ENCODE assay signal across 8 cellular contexts in genomic region chr9:35726876-35727438, GRCh38. TPM values are rescaled to one million over a fixed set of nuclear protein-coding genes. Genes with fewer than 3 reads are reported as not detected.
DNase-seq lines count a peak whose midpoint lies in the region; ATAC-seq and TF ChIP-seq lines count a peak whose summit lies in the region.

No MANE protein-coding gene starts in this region.

- H3K27me3 ChIP-seq in HCT116 (ENCODE audit: insufficient read depth, low read length) = no peaks in the 10 kb centered on the region

- H4K20me1 ChIP-seq in HCT116 (ENCODE audit: insufficient read depth) = no peaks in the 10 kb centered on the region

- peaks cover 60% of the 10 kb centered on the region for H3K36me3 Mint-ChIP-seq in activated CD4-positive, alpha-beta memory T cell treated with anti-CD3 and anti-CD28 coated beads, Interleukin-2, amount 10 ng/mL, durations not matched to agents 7 days and 5 days (ENCODE audit: low read depth)

- TF ChIP-seq RAD21 in HCT116 (IDR thresholded peaks at IDR 0.05; ENCODE audit: low read depth) = no peak

- no peaks in the 10 kb centered on the region for H3K27me3 Mint-ChIP-seq in activated CD4-positive, alpha-beta memory T cell treated with anti-CD3 and anti-CD28 coated beads, Interleukin-2, amount 10 ng/mL, durations not matched to agents 7 days and 5 days

- no peak overlapping the region for H3K27ac Mint-ChIP-seq in activated CD4-positive, alpha-beta memory T cell treated with anti-CD3 and anti-CD28 coated beads, Interleukin-2, amount 10 ng/mL, durations not matched to agents 7 days and 5 days

- H3K4me3 Mint-ChIP-seq in activated CD4-positive, alpha-beta memory T cell treated with anti-CD3 and anti-CD28 coated beads, Interleukin-2, amount 10 ng/mL, durations not matched to agents 7 days and 5 days = peak overlapping the region; percentile 52

- no peaks in the 10 kb centered on the region for H3K9me3 ChIP-seq in HCT116 (ENCODE audit: control insufficient read depth in 1 of 2, insufficient read depth in 1 of 2, low read depth in 1 of 2, low read length in 2 of 2)

- H2AFZ ChIP-seq in HCT116 (ENCODE audit: low read depth, low read length, poor library complexity, severe bottlenecking) = no peak overlapping the region

- H3K9ac ChIP-seq in HCT116 (ENCODE audit: low read length) = no peak overlapping the region

- peaks cover 24 to 31% of the 10 kb centered on the region in 2 experiments; a peak in 3 of 4 replicates for H3K36me3 ChIP-seq in HCT116 (ENCODE audit: control insufficient read depth in 1 of 2, insufficient read depth in 2 of 2, low read length in 2 of 2)

- H3K79me2 ChIP-seq in HCT116 (ENCODE audit: insufficient read depth, low read length) = peaks cover 58% of the 10 kb centered on the region

- RAD21 ChIA-PET in HCT116 (lab: Charles Lee; ENCODE audit: low non-redundant PET in 1 of 2, low total read pairs in 2 of 2, uncharacterized antibody in 2 of 2, unreplicated experiment in 2 of 2) = no interaction called here

- POLR2A ChIA-PET in HCT116 (lab: Charles Lee) = no interaction called here
- POLR2A ChIA-PET in activated CD4-positive, alpha-beta memory T cell treated with anti-CD3 and anti-CD28 coated beads, Interleukin-2, amount 10 ng/mL, durations not matched to agents 7 days and 5 days (lab: Charles Lee) = interaction anchor here (1.0 to 7.6 kb wide), 6 partner anchors 9 to 78 kb away, joined by 3 to 147 read pairs (median 48); partner anchors contain the start of genes ARHGEF39, CCDC107, GBA2 and RGP1

- no peaks in the 10 kb centered on the region for H3K9me3 Mint-ChIP-seq in activated CD4-positive, alpha-beta memory T cell treated with anti-CD3 and anti-CD28 coated beads, Interleukin-2, amount 10 ng/mL, durations not matched to agents 7 days and 5 days

- intact Hi-C loops in HCT116 (cut with micrococcal nuclease) = loop anchor here (5.0 kb wide), 1 partner anchor 35 kb away; no protein-coding TSS in a partner anchor

- DNase-seq in D341Med (ENCODE audit: low spot score) (peak; percentile 51), HCT116 (ENCODE audit: low read depth, low spot score) (no peak), foreskin fibroblast (peak; percentile 50 to 77), retinal pigment epithelial cell (ENCODE audit: low read depth) (peak; percentile 37)
- peak; percentile 56 for DNase-seq in activated CD4-positive, alpha-beta memory T cell treated with anti-CD3 and anti-CD28 coated beads, Interleukin-2, amount 10 ng/mL, durations not matched to agents 7 days and 5 days

- TF ChIP-seq POLR2A in HCT116 (IDR thresholded peaks at IDR 0.05; ENCODE audit: borderline replicate concordance, extremely low read depth, insufficient read depth, insufficient read length) = no peak

- 0 out of 2 replicates have a peak, but pooled peaks have one; percentile 13 for ATAC-seq in HCT116
- no peak for ATAC-seq in HG02588 (IDR thresholded peaks at IDR 0.05; ENCODE audit: unreplicated experiment)
- ATAC-seq in HG02981 (IDR thresholded peaks at IDR 0.05; ENCODE audit: unreplicated experiment) = no peak
- no peak for ATAC-seq in HG02852 (IDR thresholded peaks at IDR 0.05; ENCODE audit: unreplicated experiment)

- H3K27ac ChIP-seq in HCT116 (ENCODE audit: low read depth, low read length) = no peak overlapping the region

- CTCF ChIA-PET in HCT116 (lab: Charles Lee) = interaction anchor here (1.5 to 2.0 kb wide), 2 partner anchors 30 to 70 kb away, joined by 3 to 5 read pairs; no protein-coding TSS in a partner anchor
- CTCF ChIA-PET in activated CD4-positive, alpha-beta memory T cell treated with anti-CD3 and anti-CD28 coated beads, Interleukin-2, amount 10 ng/mL, durations not matched to agents 7 days and 5 days (lab: Charles Lee) = interaction anchor here (0.9 to 8.0 kb wide), 13 partner anchors 9 to 1080 kb away, joined by 3 to 95 read pairs (median 6); partner anchors contain the start of genes ARHGEF39, CCDC107, GALT and GBA2

- TF ChIP-seq CTCF in HCT116 (IDR thresholded peaks at IDR 0.05 in 2 of 3, conservative IDR thresholded peaks at IDR 0.05 in 1 of 3; ENCODE audit: borderline replicate concordance in 1 of 3, insufficient read depth in 1 of 3, low read depth in 2 of 3, low read length in 2 of 3) (no peak), foreskin fibroblast (IDR thresholded peaks at IDR 0.05; ENCODE audit: low read depth, low read length) (no peak), retinal pigment epithelial cell (conservative IDR thresholded peaks at IDR 0.05; ENCODE audit: low read depth, low read length) (peak; percentile 53)

- no TSS peak for BruUV-seq in HCT116 (replicated peaks; lab: Mats Ljungman, UMichigan)

- no peaks in the 10 kb centered on the region for H3K4me1 Mint-ChIP-seq in activated CD4-positive, alpha-beta memory T cell treated with anti-CD3 and anti-CD28 coated beads, Interleukin-2, amount 10 ng/mL, durations not matched to agents 7 days and 5 days

- no peak overlapping the region for H3K4me2 ChIP-seq in HCT116 (ENCODE audit: low read length)

- peaks cover 12 to 22% of the 10 kb centered on the region in 2 experiments; a peak in 3 of 4 replicates for H3K4me1 ChIP-seq in HCT116 (ENCODE audit: control insufficient read depth in 1 of 2, insufficient read depth in 2 of 2, low read length in 2 of 2)

- H3K9me2 ChIP-seq in HCT116 (ENCODE audit: insufficient read depth) = no peaks in the 10 kb centered on the region

- H3K4me3 ChIP-seq in HCT116 (replicated peaks in 1 of 2; ENCODE audit: low read depth in 1 of 2, low read length in 2 of 2) (no peak overlapping the region), foreskin fibroblast (ENCODE audit: low read depth in 1 of 2, low read length in 2 of 2) (peak overlapping the region; percentile 82 to 97), retinal pigment epithelial cell (ENCODE audit: low read length) (no peak overlapping the region)

TF ChIP-seq in HCT116, 20 proteins besides CTCF, POLR2A, EP300 and RAD21 (continues in another document):
- TF ChIP-seq CBX3 (IDR thresholded peaks at IDR 0.05; ENCODE audit: low read depth) (no peak), ZNF274 (IDR thresholded peaks at IDR 0.05; ENCODE audit: low read depth, low read length) (no peak), YY1 (IDR thresholded peaks at IDR 0.05; ENCODE audit: extremely low read depth, insufficient replicate concordance, low read depth, low read length) (no peak), ZFX (IDR thresholded peaks at IDR 0.05) (no peak), EZH2 (IDR thresholded peaks at IDR 0.05) (no peak), FOSL1 (IDR thresholded peaks at IDR 0.05; ENCODE audit: low read depth) (no peak), ATF3 (IDR thresholded peaks at IDR 0.05) (no peak), ELF1 (IDR thresholded peaks at IDR 0.05; ENCODE audit: borderline replicate concordance, low read depth) (no peak)
- TF ChIP-seq, protein P1, sequence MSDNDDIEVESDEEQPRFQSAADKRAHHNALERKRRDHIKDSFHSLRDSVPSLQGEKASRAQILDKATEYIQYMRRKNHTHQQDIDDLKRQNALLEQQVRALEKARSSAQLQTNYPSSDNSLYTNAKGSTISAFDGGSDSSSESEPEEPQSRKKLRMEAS (IDR thresholded peaks at IDR 0.05) = no peak
- TF ChIP-seq, protein P2, sequence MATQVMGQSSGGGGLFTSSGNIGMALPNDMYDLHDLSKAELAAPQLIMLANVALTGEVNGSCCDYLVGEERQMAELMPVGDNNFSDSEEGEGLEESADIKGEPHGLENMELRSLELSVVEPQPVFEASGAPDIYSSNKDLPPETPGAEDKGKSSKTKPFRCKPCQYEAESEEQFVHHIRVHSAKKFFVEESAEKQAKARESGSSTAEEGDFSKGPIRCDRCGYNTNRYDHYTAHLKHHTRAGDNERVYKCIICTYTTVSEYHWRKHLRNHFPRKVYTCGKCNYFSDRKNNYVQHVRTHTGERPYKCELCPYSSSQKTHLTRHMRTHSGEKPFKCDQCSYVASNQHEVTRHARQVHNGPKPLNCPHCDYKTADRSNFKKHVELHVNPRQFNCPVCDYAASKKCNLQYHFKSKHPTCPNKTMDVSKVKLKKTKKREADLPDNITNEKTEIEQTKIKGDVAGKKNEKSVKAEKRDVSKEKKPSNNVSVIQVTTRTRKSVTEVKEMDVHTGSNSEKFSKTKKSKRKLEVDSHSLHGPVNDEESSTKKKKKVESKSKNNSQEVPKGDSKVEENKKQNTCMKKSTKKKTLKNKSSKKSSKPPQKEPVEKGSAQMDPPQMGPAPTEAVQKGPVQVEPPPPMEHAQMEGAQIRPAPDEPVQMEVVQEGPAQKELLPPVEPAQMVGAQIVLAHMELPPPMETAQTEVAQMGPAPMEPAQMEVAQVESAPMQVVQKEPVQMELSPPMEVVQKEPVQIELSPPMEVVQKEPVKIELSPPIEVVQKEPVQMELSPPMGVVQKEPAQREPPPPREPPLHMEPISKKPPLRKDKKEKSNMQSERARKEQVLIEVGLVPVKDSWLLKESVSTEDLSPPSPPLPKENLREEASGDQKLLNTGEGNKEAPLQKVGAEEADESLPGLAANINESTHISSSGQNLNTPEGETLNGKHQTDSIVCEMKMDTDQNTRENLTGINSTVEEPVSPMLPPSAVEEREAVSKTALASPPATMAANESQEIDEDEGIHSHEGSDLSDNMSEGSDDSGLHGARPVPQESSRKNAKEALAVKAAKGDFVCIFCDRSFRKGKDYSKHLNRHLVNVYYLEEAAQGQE (IDR thresholded peaks at IDR 0.05; ENCODE audit: low read depth) = no peak

RNA-seq across cellular contexts. Expression of gene TLN1, which starts 5.0 kb away (rescaled TPM):
- total RNA-seq in HCT116 (2021; ENCODE audit: unreplicated experiment) = 144 TPM
- 128 and 171 TPM in 2 replicates for polyA plus RNA-seq in HCT116 (2012)
- total RNA-seq in activated CD4-positive, alpha-beta memory T cell treated with anti-CD3 and anti-CD28 coated beads, Interleukin-2, amount 10 ng/mL, durations not matched to agents 7 days and 5 days = 100 to 1,000 TPM; 341 to 354 TPM

RNA-seq across cellular contexts. Expression of gene CREB3, which starts 5.5 kb away (rescaled TPM):
- total RNA-seq in HCT116 (2021; ENCODE audit: unreplicated experiment) = 22.3 TPM
- 24.1 and 24.6 TPM in 2 replicates for polyA plus RNA-seq in HCT116 (2012)
- total RNA-seq in activated CD4-positive, alpha-beta memory T cell treated with anti-CD3 and anti-CD28 coated beads, Interleukin-2, amount 10 ng/mL, durations not matched to agents 7 days and 5 days = 10 to 100 TPM; 23.2 to 24.1 TPM

RNA-seq across cellular contexts. Expression of gene GBA2, which starts 22.1 kb away (rescaled TPM):
- total RNA-seq in HCT116 (2021; ENCODE audit: unreplicated experiment) = 63.6 TPM
- 58.5 and 58.8 TPM in 2 replicates for polyA plus RNA-seq in HCT116 (2012)
- 10 to 100 TPM; 45.8 to 49.1 TPM for total RNA-seq in activated CD4-positive, alpha-beta memory T cell treated with anti-CD3 and anti-CD28 coated beads, Interleukin-2, amount 10 ng/mL, durations not matched to agents 7 days and 5 days

RNA-seq across cellular contexts. Expression of gene RGP1, which starts 22.1 kb away (rescaled TPM):
- 32.6 TPM for total RNA-seq in HCT116 (2021; ENCODE audit: unreplicated experiment)
- polyA plus RNA-seq in HCT116 (2012) = 18.2 and 20.4 TPM in 2 replicates
- total RNA-seq in activated CD4-positive, alpha-beta memory T cell treated with anti-CD3 and anti-CD28 coated beads, Interleukin-2, amount 10 ng/mL, durations not matched to agents 7 days and 5 days = 10 to 100 TPM; 29.1 to 29.5 TPM

RNA-seq across cellular contexts. Expression of gene MSMP, which starts 27.1 kb away (rescaled TPM):
- 1.2 TPM for total RNA-seq in HCT116 (2021; ENCODE audit: unreplicated experiment)
- 0.53 and 0.81 TPM in 2 replicates for polyA plus RNA-seq in HCT116 (2012)
- under 1 TPM in 1 of 2 experiments, not detected in 1; 0.48 TPM for total RNA-seq in activated CD4-positive, alpha-beta memory T cell treated with anti-CD3 and anti-CD28 coated beads, Interleukin-2, amount 10 ng/mL, durations not matched to agents 7 days and 5 days

Comparison
In these comparisons a context has a peak if more than half of its experiments do, and no peak if none do; other contexts are left out.
1. H3K4me3 ChIP-seq: peak in foreskin fibroblast (2 of 2); none in HCT116 (0 of 2) and retinal pigment epithelial cell (single experiment).